27 cellular contexts compared by ENCODE assay signal in genomic region chr7:122482212-122482611, GRCh38.
"Had no signal": no experiment of that assay in that cellular context is flagged by ENCODE, and none has a peak within 500 bp of the region (broad histone marks: within the 10 kb centered on the region; RNA-seq: fewer than 3 reads in every experiment).

No MANE protein-coding gene starts in this region.

- ATAC-seq: stimulated activated effector memory CD8-positive, alpha-beta T cell treated with anti-CD3 and anti-CD28 coated beads, Interleukin-12 subunit alpha, Interleukin-12 subunit beta, amount 100 ng/mL, for 72 hours; stimulated activated memory B cell treated with anti-CD40 and anti-IgM and Interleukin-4, amounts not matched to agents 10 μg/mL and 1 μg/mL and 100 μg/mL, for 72 hours; stimulated activated naive B cell treated with anti-CD40 and anti-IgM and Interleukin-4, amounts not matched to agents 10 μg/mL and 1 μg/mL and 100 μg/mL, for 72 hours; stimulated activated naive CD8-positive, alpha-beta T cell treated with anti-CD3 and anti-CD28 coated beads, Interleukin-15, amount 100 ng/mL, for 72 hours; stimulated activated naive CD8-positive, alpha-beta T cell treated with anti-CD3 and anti-CD28 coated beads, Interleukin-15, Interleukin-2, amounts not matched to agents 100 U/mL and 50 U/mL, for 24 hours; upper lobe of right lung had no signal

- H3K27ac ChIP-seq: stomach, suprapubic skin, testis, thoracic aorta, thyroid gland, tibial artery, tibial nerve, transverse colon, upper lobe of left lung, upper lobe of right lung, uterus, vagina had no signal

- FAIRE-seq: urothelium cell line had no signal

- H3K9me3 ChIP-seq: stomach, suprapubic skin, testis, thoracic aorta, thyroid gland, tibial artery, tibial nerve, transverse colon, upper lobe of left lung, upper lobe of right lung, uterus, vagina had no signal

- H3K36me3 ChIP-seq: stomach, suprapubic skin, thoracic aorta, thyroid gland, tibial artery, tibial nerve, transverse colon, upper lobe of left lung, upper lobe of right lung, uterus, vagina had no signal

- DNase-seq: stimulated activated CD4-positive, alpha-beta T cell treated with anti-CD3 and anti-CD28 coated beads, Interleukin-2, amount 100 ng/mL, for 48 hours; stimulated activated CD4-positive, alpha-beta T cell treated with anti-CD3 and anti-CD28 coated beads, Interleukin-4, amount 100 ng/mL, for 1 hour; stimulated activated CD4-positive, alpha-beta T cell treated with anti-CD3 and anti-CD28 coated beads, Interleukin-4, amount 100 ng/mL, for 24 hours; stimulated activated CD4-positive, alpha-beta T cell treated with anti-CD3 and anti-CD28 coated beads, Interleukin-4, amount 100 ng/mL, for 4 hours; stimulated activated CD8-positive, alpha-beta memory T cell treated with anti-CD3 and anti-CD28 coated beads, Interleukin-4, amount 100 ng/mL, for 48 hours; stimulated activated naive B cell treated with anti-CD40 and anti-IgM and Interleukin-4, amounts not matched to agents 10 μg/mL and 1 μg/mL and 100 μg/mL, for 72 hours; stimulated activated naive CD4-positive, alpha-beta T cell; stimulated activated naive CD4-positive, alpha-beta T cell treated with Interleukin-2 at 50 U/mL for 16 hours; stimulated activated naive CD8-positive, alpha-beta T cell treated with anti-CD3 and anti-CD28 coated beads, Interleukin-15, amount 100 ng/mL, for 72 hours; stimulated activated naive CD8-positive, alpha-beta T cell treated with anti-CD3 and anti-CD28 coated beads, Interleukin-15, Interleukin-2, amounts not matched to agents 100 U/mL and 50 U/mL, for 24 hours; stomach; substantia nigra; testis; thyroid gland; tibial artery; transverse colon; trophoblast cell; upper lobe of left lung; upper lobe of right lung; uterus had no signal

- H3K4me3 ChIP-seq: stomach, suprapubic skin, testis, thoracic aorta, thyroid gland, tibial artery, tibial nerve, transverse colon, upper lobe of left lung, upper lobe of right lung, uterus, vagina had no signal

- H3K27me3 ChIP-seq: stomach, suprapubic skin, testis, thyroid gland, tibial artery, tibial nerve, transverse colon, upper lobe of left lung, upper lobe of right lung, uterus, vagina had no signal

- H3K4me1 ChIP-seq: stomach, suprapubic skin, testis, thyroid gland, tibial artery, tibial nerve, transverse colon, upper lobe of left lung, upper lobe of right lung, uterus, vagina had no signal
